Comparison of ENCODE assay signal across 8 cellular contexts in the genomic region with DNA sequence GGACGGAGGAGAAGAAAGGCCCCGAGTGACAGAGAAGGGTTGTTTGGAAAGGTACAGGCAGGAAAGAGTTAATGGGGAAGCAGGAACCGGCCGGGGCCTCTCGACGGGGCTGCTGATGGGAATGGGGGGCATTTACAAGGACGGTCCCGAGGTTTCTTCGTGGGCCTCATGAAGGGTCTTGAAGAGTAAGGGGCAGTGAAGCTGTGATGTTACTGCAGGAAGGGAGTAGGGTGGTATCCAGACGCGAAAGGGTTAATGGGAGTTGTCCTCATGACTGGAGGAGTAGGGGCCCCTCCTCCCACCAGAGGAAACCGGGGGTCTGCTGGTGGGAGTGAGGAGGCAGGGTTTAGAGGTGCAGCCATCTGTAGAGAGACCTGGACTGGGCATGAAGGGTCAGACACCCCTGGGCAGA. TPM values are rescaled to one million over a fixed set of nuclear protein-coding genes. Genes with fewer than 3 reads are reported as not detected.
A peak's percentile ranks its signal among the peaks of the same experiment; 100 is the strongest.
DNase-seq lines count a peak whose midpoint lies in the region; ATAC-seq and TF ChIP-seq lines count a peak whose summit lies in the region.

No MANE protein-coding gene starts in this region.

- POLR2A ChIA-PET in GM10248 (lab: Yijun Ruan, JAX): no interaction called here

- no peaks in the 10 kb centered on the region for H3K27me3 Mint-ChIP-seq in stimulated activated naive CD8-positive, alpha-beta T cell treated with anti-CD3 and anti-CD28 coated beads, Interleukin-15, Interleukin-2, amounts not matched to agents 100 ng/mL and 50 ng/mL, for 24 hours

- in situ Hi-C loops in G401 (cut with HindIII; ENCODE audit: low sequenced_read_pairs): no loop called here

- H3K36me3 ChIP-seq in mucosa of descending colon (ENCODE audit: low read depth): peaks cover 3% of the 10 kb centered on the region

- H3K9me3 Mint-ChIP-seq in stimulated activated naive CD8-positive, alpha-beta T cell treated with anti-CD3 and anti-CD28 coated beads, Interleukin-15, Interleukin-2, amounts not matched to agents 100 ng/mL and 50 ng/mL, for 24 hours: no peaks in the 10 kb centered on the region

- no peak for DNase-seq in stimulated activated naive CD8-positive, alpha-beta T cell treated with anti-CD3 and anti-CD28 coated beads, Interleukin-15, Interleukin-2, amounts not matched to agents 100 U/mL and 50 U/mL, for 24 hours
- DNase-seq in choroid plexus epithelial cell (ENCODE audit: low read depth) (peak; percentile 40), mucosa of descending colon (peak; percentile 45 to 54 (median 49)), A172 (ENCODE audit: low spot score) (no peak), NK-92 (lab: John Stamatoyannopoulos, UW; ENCODE audit: unreplicated experiment) (no peak), G401 (ENCODE audit: low spot score) (no peak), GM10248 (ENCODE audit: extremely low spot score) (no peak)

- H3K4me1 Mint-ChIP-seq in stimulated activated naive CD8-positive, alpha-beta T cell treated with anti-CD3 and anti-CD28 coated beads, Interleukin-15, Interleukin-2, amounts not matched to agents 100 ng/mL and 50 ng/mL, for 24 hours (ENCODE audit: low read depth): peaks cover 31% of the 10 kb centered on the region

- H3K27ac Mint-ChIP-seq in stimulated activated naive CD8-positive, alpha-beta T cell treated with anti-CD3 and anti-CD28 coated beads, Interleukin-15, Interleukin-2, amounts not matched to agents 100 ng/mL and 50 ng/mL, for 24 hours: peak overlapping the region; percentile 84

- H3K4me3 Mint-ChIP-seq in stimulated activated naive CD8-positive, alpha-beta T cell treated with anti-CD3 and anti-CD28 coated beads, Interleukin-15, Interleukin-2, amounts not matched to agents 100 ng/mL and 50 ng/mL, for 24 hours: peak overlapping the region; percentile 87

- TF ChIP-seq CTCF in choroid plexus epithelial cell (conservative IDR thresholded peaks at IDR 0.05; ENCODE audit: low read depth, low read length): no peak
- TF ChIP-seq CTCF in mucosa of descending colon (IDR thresholded peaks at IDR 0.05): no peak
- no peak for TF ChIP-seq CTCF in GM10248 (IDR thresholded peaks at IDR 0.05; ENCODE audit: control extremely low read depth, extremely low read depth, low read depth, missing control alignments)

- H3K9me3 ChIP-seq in mucosa of descending colon: no peaks in the 10 kb centered on the region

- no peaks in the 10 kb centered on the region for H3K36me3 Mint-ChIP-seq in stimulated activated naive CD8-positive, alpha-beta T cell treated with anti-CD3 and anti-CD28 coated beads, Interleukin-15, Interleukin-2, amounts not matched to agents 100 ng/mL and 50 ng/mL, for 24 hours (ENCODE audit: low read depth)

- intact Hi-C loops in mucosa of descending colon (cut with DNase I, micrococcal nuclease): loop anchor here in 1 of 2 donors (10.0 kb wide), 1 partner anchor 209 kb away; no protein-coding TSS in a partner anchor

- ATAC-seq in stimulated activated naive CD8-positive, alpha-beta T cell treated with anti-CD3 and anti-CD28 coated beads, Interleukin-15, Interleukin-2, amounts not matched to agents 100 U/mL and 50 U/mL, for 24 hours: no peak
- no peak for ATAC-seq in mucosa of descending colon

- H3K4me3 ChIP-seq in choroid plexus epithelial cell (ENCODE audit: low read depth, low read length): peak overlapping the region; percentile 99
- peak overlapping the region; percentile 88 for H3K4me3 ChIP-seq in mucosa of descending colon

- peaks cover 38% of the 10 kb centered on the region for H3K4me1 ChIP-seq in mucosa of descending colon (ENCODE audit: low read depth)

- CTCF ChIA-PET in GM10248 (lab: Yijun Ruan, JAX): interaction anchor here (1.3 to 15.6 kb wide), 4 partner anchors 8 to 67 kb away, joined by 3 to 246 read pairs (median 40); no protein-coding TSS in a partner anchor

RNA-seq across cellular contexts. Expression of gene PDK2, which starts 0.5 kb away (rescaled TPM):
- 10 to 100 TPM; 51.0 to 91.6 (median 72.6) TPM for total RNA-seq in mucosa of descending colon
- total RNA-seq in A172 (2014; rRNA removed; shearing (Covaris generic)): 13.7 and 13.9 TPM in 2 replicates
- total RNA-seq in G401 (2014; rRNA removed; shearing (Covaris generic)): 40.3 and 112 TPM in 2 replicates

RNA-seq across cellular contexts. Expression of gene SAMD14, which starts 34.3 kb away (rescaled TPM):
- total RNA-seq in mucosa of descending colon: 1 to 10 TPM in 2 of 3 donors, under 1 TPM in 1; 0.52 to 2.6 (median 1.2) TPM
- total RNA-seq in A172 (2014; rRNA removed; shearing (Covaris generic)): 0.50 and 0.62 TPM in 2 replicates
- 7.5 and 8.4 TPM in 2 replicates for total RNA-seq in G401 (2014; rRNA removed; shearing (Covaris generic))

RNA-seq across cellular contexts. Expression of gene ITGA3, which starts 39.7 kb away (rescaled TPM):
- total RNA-seq in mucosa of descending colon: 100 to 1,000 TPM; 108 to 170 (median 108) TPM
- total RNA-seq in A172 (2014; rRNA removed; shearing (Covaris generic)): 839 and 951 TPM in 2 replicates
- 12.2 and 14.5 TPM in 2 replicates for total RNA-seq in G401 (2014; rRNA removed; shearing (Covaris generic))

RNA-seq across cellular contexts. Expression of gene PPP1R9B, which starts 54.8 kb away (rescaled TPM):
- 10 to 100 TPM; 27.3 to 47.5 (median 33.1) TPM for total RNA-seq in mucosa of descending colon
- 19.1 and 35.5 TPM in 2 replicates for total RNA-seq in A172 (2014; rRNA removed; shearing (Covaris generic))
- total RNA-seq in G401 (2014; rRNA removed; shearing (Covaris generic)): 49.7 and 59.6 TPM in 2 replicates

Comparison
In these comparisons a context has a peak if more than half of its experiments do, and no peak if none do; other contexts are left out.
1. DNase-seq: peak in choroid plexus epithelial cell (single experiment) and mucosa of descending colon (3 of 3); none in stimulated activated naive CD8-positive, alpha-beta T cell treated with anti-CD3 and anti-CD28 coated beads, Interleukin-15, Interleukin-2, amounts not matched to agents 100 U/mL and 50 U/mL, for 24 hours (single experiment), A172 (single experiment), NK-92 (single experiment), G401 (single experiment) and GM10248 (single experiment).